In genomic region chr1:248858891-248859889, GRCh38 we compare ENCODE assay signal across 1 cellular context.
TF ChIP-seq lines count a peak whose summit lies in the region.

Gene ZNF692, minus strand, starts transcription at chr1:248859085. Its CDS starts 776 bp downstream, at chr1:248858309.

TF ChIP-seq in K562, 482 proteins besides CTCF, POLR2A, EP300 and RAD21 (continued from another document and continues in another):
- TF ChIP-seq ZNF512 (tag; IDR thresholded peaks at IDR 0.05) (no peak), POLR2H (tag; IDR thresholded peaks at IDR 0.05; ENCODE audit: low read depth) (peak; percentile 86), NFXL1 (CRISPR knock-in tag; IDR thresholded peaks at IDR 0.05) (peak; percentile 58; the same call in 1 of the 2 replicates), RNF2 (IDR thresholded peaks at IDR 0.05) (peak; percentile 86), CHCHD3 (CRISPR knock-in tag; IDR thresholded peaks at IDR 0.05) (0 out of 2 replicates have a peak, but pooled peaks have one; percentile 88), GABPA (tag; conservative IDR thresholded peaks at IDR 0.05; ENCODE audit: low read depth) (peak; percentile 71), TBP (optimal IDR thresholded peaks at IDR 0.05; ENCODE audit: low read depth, low read length) (peak; percentile 81), RUNX1 (IDR thresholded peaks at IDR 0.05; ENCODE audit: low read depth) (0 out of 2 replicates have a peak, but pooled peaks have one; percentile 16), PHF20 (IDR thresholded peaks at IDR 0.05; ENCODE audit: partially characterized antibody) (no peak), ZNF407 (IDR thresholded peaks at IDR 0.05; ENCODE audit: low read depth) (no peak), SMARCB1 (IDR thresholded peaks at IDR 0.05; ENCODE audit: insufficient read length, low read depth) (no peak), BDP1 (IDR thresholded peaks at IDR 0.05; ENCODE audit: insufficient read depth, insufficient read length) (no peak), E2F6 (IDR thresholded peaks at IDR 0.05; ENCODE audit: borderline replicate concordance in 1 of 2, extremely low read depth in 1 of 2, insufficient read depth in 1 of 2, insufficient read length in 1 of 2, low read depth in 1 of 2, low read length in 1 of 2, poor library complexity in 1 of 2, severe bottlenecking in 1 of 2) (peak; percentile 82 to 95), SMARCE1 (IDR thresholded peaks at IDR 0.05) (no peak; the same call in 1 of the 2 replicates), ELK1 (CRISPR knock-in tag; IDR thresholded peaks at IDR 0.05) (no peak), NFIX (CRISPR knock-in tag; IDR thresholded peaks at IDR 0.05; ENCODE audit: low read depth) (no peak), MECOM (CRISPR knock-in tag; IDR thresholded peaks at IDR 0.05) (no peak), ZNF609 (CRISPR knock-in tag; IDR thresholded peaks at IDR 0.05; ENCODE audit: borderline replicate concordance) (no peak), ZNF280A (IDR thresholded peaks at IDR 0.05; ENCODE audit: low read depth, partially characterized antibody) (no peak), CBFB (CRISPR knock-in tag; IDR thresholded peaks at IDR 0.05) (no peak; the same call in 1 of the 2 replicates), RERE (CRISPR knock-in tag; IDR thresholded peaks at IDR 0.05; ENCODE audit: borderline replicate concordance) (no peak), XRCC3 (IDR thresholded peaks at IDR 0.05) (no peak), GATAD2B (IDR thresholded peaks at IDR 0.05; ENCODE audit: borderline replicate concordance) (peak; percentile 59; the same call in 1 of the 2 replicates), ZNF232 (CRISPR knock-in tag; IDR thresholded peaks at IDR 0.05) (no peak), ID3 (CRISPR knock-in tag; IDR thresholded peaks at IDR 0.05) (no peak), ID3 (tag; IDR thresholded peaks at IDR 0.05) (peak; percentile 77), ZC3H4 (CRISPR knock-in tag; IDR thresholded peaks at IDR 0.05; ENCODE audit: borderline replicate concordance) (no peak), ZNF197 (CRISPR knock-in tag; IDR thresholded peaks at IDR 0.05; ENCODE audit: low read depth) (no peak), MAFG (tag; conservative IDR thresholded peaks at IDR 0.05) (no peak)
